15 cellular contexts compared by ENCODE assay signal in the genomic region with DNA sequence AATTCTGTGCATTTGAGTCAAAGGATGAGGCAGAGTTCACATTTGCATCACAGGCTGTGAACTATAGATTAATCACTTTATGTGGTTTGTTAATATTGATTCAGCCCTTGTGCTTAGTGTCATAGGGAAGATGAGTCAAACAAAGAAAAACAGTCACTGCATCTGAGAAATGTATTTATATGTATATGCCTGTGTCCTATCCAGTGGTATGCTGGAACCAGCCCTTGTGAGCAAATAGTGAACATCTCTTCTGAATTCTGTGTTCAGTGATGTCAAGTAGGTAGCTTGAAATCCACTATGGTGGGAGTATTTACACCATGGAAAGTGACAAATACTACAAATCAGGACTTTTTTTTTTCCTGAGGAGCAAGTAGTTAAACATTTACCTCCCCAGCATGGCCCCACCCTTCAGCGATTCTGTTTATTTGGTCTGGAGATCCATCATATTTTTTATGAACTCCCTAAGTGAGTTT.
A peak's percentile ranks its signal among the peaks of the same experiment; 100 is the strongest.
DNase-seq lines count a peak whose midpoint lies in the region; ATAC-seq, FAIRE-seq and TF ChIP-seq lines count a peak whose summit lies in the region.
"Had no signal": no experiment of that assay in that cellular context is flagged by ENCODE, and none has a peak within 500 bp of the region (broad histone marks: within the 10 kb centered on the region; RNA-seq: fewer than 3 reads in every experiment).

No MANE protein-coding gene starts in this region.

- H3K27ac ChIP-seq in AG04450 (ENCODE audit: low read depth, low read length), result peak overlapping the region; percentile 40
- H3K27ac ChIP-seq: SK-N-MC, VCaP had no signal

- TF ChIP-seq CTCF in AG04450 (IDR thresholded peaks at IDR 0.05; ENCODE audit: low read depth, low read length), result no peak

- no peaks in the 10 kb centered on the region for H3K9me3 ChIP-seq in AG04450 (ENCODE audit: control insufficient read depth, insufficient read depth, low read length)

- H3K27me3 ChIP-seq in AG04450 (ENCODE audit: control insufficient read depth, insufficient read depth, low read length), result no peaks in the 10 kb centered on the region

- CTCF ChIA-PET in AG04450 (lab: Charles Lee), result no interaction called here

- FAIRE-seq in TTC549 (lab: Jason Lieb, UNC), result peak; percentile 11
- FAIRE-seq: kidney had no signal

- DNase-seq in AG04450 (ENCODE audit: low read depth, low spot score) (no peak), ELR (ENCODE audit: low read depth) (peak; percentile 93), kidney tubule cell (ENCODE audit: low spot score) (peak; percentile 54), epidermal melanocyte (ENCODE audit: insufficient read length, low spot score) (no peak), NCI-H748 (lab: John Stamatoyannopoulos, UW; ENCODE audit: unreplicated experiment) (no peak), GM19240 (ENCODE audit: insufficient read length, low spot score) (no peak)
- DNase-seq: anterior cingulate cortex, GDM1, kidney, MM.1S, retina had no signal

- no peak for ATAC-seq in HG03196 (IDR thresholded peaks at IDR 0.05; ENCODE audit: unreplicated experiment)

- no peak overlapping the region for H3K4me3 ChIP-seq in AG04450 (ENCODE audit: low read depth, low read length)
- H3K4me3 ChIP-seq: SK-N-MC had no signal

- POLR2A ChIA-PET in AG04450 (lab: Yijun Ruan, JAX), result interaction anchor here (0.6 kb wide), 1 partner anchor 46 kb away, joined by 4 read pairs; no protein-coding TSS in a partner anchor

Comparison
In these comparisons a context has a peak if more than half of its experiments do, and no peak if none do; other contexts are left out.
1. DNase-seq: peak in ELR (single experiment) and kidney tubule cell (single experiment); none in AG04450 (single experiment), epidermal melanocyte (single experiment), NCI-H748 (single experiment) and GM19240 (single experiment).